36 cellular contexts compared by ENCODE assay signal in genomic region chrX:38105216-38105725, GRCh38.
"Had no signal": no experiment of that assay in that cellular context is flagged by ENCODE, and none has a peak within 500 bp of the region (broad histone marks: within the 10 kb centered on the region; RNA-seq: fewer than 3 reads in every experiment).

No MANE protein-coding gene starts in this region.

- H3K4me2 ChIP-seq: SK-N-SH had no signal

- H3K9me2 ChIP-seq: SK-N-SH had no signal

- DNase-seq: activated CD4-positive, alpha-beta memory T cell treated with anti-CD3 and anti-CD28 coated beads, Interleukin-2, amount 10 ng/mL, durations not matched to agents 7 days and 5 days; activated CD4-positive, alpha-beta T cell treated with anti-CD3 and anti-CD28 coated beads for 1 hour; activated CD4-positive, alpha-beta T cell treated with anti-CD3 and anti-CD28 coated beads for 48 hours; activated CD4-positive, CD25-positive, alpha-beta regulatory T cell; activated CD8-positive, alpha-beta memory T cell treated with anti-CD3 and anti-CD28 coated beads for 24 hours; activated CD8-positive, alpha-beta memory T cell treated with anti-CD3 and anti-CD28 coated beads, Interleukin-2, amount 10 ng/mL, durations not matched to agents 7 days and 5 days; activated CD8-positive, alpha-beta memory T cell treated with anti-CD3 and anti-CD28 coated beads, Interleukin-2, amount 50 U/mL, for 48 hours; activated effector memory CD4-positive, alpha-beta T cell treated with anti-CD3 and anti-CD28 coated beads, Interleukin-2, amount 50 U/mL, for 16 hours; activated naive CD4-positive, alpha-beta T cell; activated naive CD8-positive, alpha-beta T cell treated with anti-CD3 and anti-CD28 coated beads, Interleukin-2, amount 10 ng/mL, durations not matched to agents 7 days and 5 days; activated T-cell treated with anti-CD3 and anti-CD28 coated beads, Interleukin-2, amount 50 U/mL, for 48 hours; amygdala; colonic mucosa; Kasumi-1; MG63; NCI-H1092; NCI-H1436 treated with DMSO at 0.1 percent for 48 hours; NCI-H1694 treated with DMSO at 0.1 percent for 48 hours; NCI-H2029; NCI-H2171; NCI-H446; NCI-H510A treated with DMSO at 0.1 percent for 48 hours; NCI-H69; NCI-H82; PC-3; Peyer's patch; RPMI8226; SHP77 treated with DMSO at 0.1 percent for 48 hours; SK-N-SH; T-cell; T-helper 2 cell; T-helper 9 cell; WERI-Rb-1 had no signal

- H3K4me3 ChIP-seq: ascending aorta, cardiac muscle cell, colonic mucosa, MG63, Peyer's patch, SJSA1 had no signal

- H3K27me3 ChIP-seq: ascending aorta, cardiac muscle cell, colonic mucosa, MG63, Peyer's patch, SJSA1 had no signal

- H3K9me3 ChIP-seq: ascending aorta, colonic mucosa, MG63, Peyer's patch, SJSA1, SK-N-SH had no signal

- H3K36me3 ChIP-seq: ascending aorta, cardiac muscle cell, colonic mucosa, MG63, Peyer's patch, SJSA1, WERI-Rb-1 had no signal

- H3K27ac ChIP-seq: ascending aorta, cardiac muscle cell, colonic mucosa, Peyer's patch, SJSA1, WERI-Rb-1 had no signal

- H3K9ac ChIP-seq: SK-N-SH had no signal

- H3K4me1 ChIP-seq: ascending aorta, colonic mucosa, Peyer's patch, SJSA1 had no signal
